17 cellular contexts compared by ENCODE assay signal in the genomic region with DNA sequence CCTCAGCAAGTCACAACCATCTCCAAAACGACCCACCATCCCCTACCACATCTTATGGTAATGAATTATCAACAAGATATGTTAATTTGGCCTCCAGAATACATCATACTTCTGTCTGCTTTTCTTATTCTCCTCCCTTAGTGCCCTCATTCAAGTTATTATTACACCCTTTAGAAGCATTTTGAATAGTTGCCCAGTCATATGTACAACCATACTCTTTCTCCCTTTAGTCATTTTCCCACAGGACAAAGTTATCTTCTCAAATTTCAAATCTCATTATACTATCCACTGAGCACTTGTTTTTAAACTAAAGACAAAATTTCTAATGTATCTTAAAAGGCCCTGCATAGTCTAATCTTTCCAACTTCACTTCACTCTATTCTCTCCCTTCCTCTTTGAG.
DNase-seq lines count a peak whose midpoint lies in the region; ATAC-seq and TF ChIP-seq lines count a peak whose summit lies in the region.
"Had no signal": no experiment of that assay in that cellular context is flagged by ENCODE, and none has a peak within 500 bp of the region (broad histone marks: within the 10 kb centered on the region; RNA-seq: fewer than 3 reads in every experiment).

No MANE protein-coding gene starts in this region.

- H3F3A ChIP-seq in GM23248 (ENCODE audit: insufficient read depth), result peaks cover 27% of the 10 kb centered on the region
- peaks cover 52% of the 10 kb centered on the region for H3F3A ChIP-seq in SK-N-SH (replicated peaks; ENCODE audit: insufficient read depth)
- H3F3A ChIP-seq in smooth muscle cell (ENCODE audit: low read depth), result peaks cover 2% of the 10 kb centered on the region

- H3K27me3 ChIP-seq in GM23248 (replicated peaks; ENCODE audit: insufficient read depth) (no peaks in the 10 kb centered on the region), SK-N-SH (ENCODE audit: insufficient read depth) (no peaks in the 10 kb centered on the region), smooth muscle cell (ENCODE audit: low read depth) (no peaks in the 10 kb centered on the region), spleen (replicated peaks in 1 of 7) (no peaks in the 10 kb centered on the region)
- H3K27me3 ChIP-seq: upper lobe of left lung had no signal

- peak overlapping the region; percentile 62 for H3K4me2 ChIP-seq in GM23248 (ENCODE audit: unreplicated experiment)
- peak overlapping the region; percentile 12; the same call in 1 of the 2 replicates for H3K4me2 ChIP-seq in SK-N-SH
- peak overlapping the region; percentile 45 for H3K4me2 ChIP-seq in smooth muscle cell

- H3K27ac ChIP-seq in GM23248, result peak overlapping the region; percentile 73
- peak overlapping the region; percentile 86 to 96 for H3K27ac ChIP-seq in SK-N-SH (ENCODE audit: low read depth in 2 of 2, low read length in 1 of 2)
- peak overlapping the region; percentile 29 for H3K27ac ChIP-seq in smooth muscle cell (ENCODE audit: low read depth)
- peak overlapping the region in 3 of 8 donors; percentile 31 to 49 (median 41) for H3K27ac ChIP-seq in spleen
- H3K27ac ChIP-seq: upper lobe of left lung had no signal

- no peak for TF ChIP-seq RAD21 in SK-N-SH (IDR thresholded peaks at IDR 0.05; ENCODE audit: low read length)

- no peak for TF ChIP-seq POLR2A in spleen (IDR thresholded peaks at IDR 0.05)

- no peaks in the 10 kb centered on the region for H3K79me2 ChIP-seq in GM23248 (ENCODE audit: insufficient read depth)
- no peaks in the 10 kb centered on the region for H3K79me2 ChIP-seq in SK-N-SH (ENCODE audit: insufficient read depth)
- H3K79me2 ChIP-seq in smooth muscle cell (ENCODE audit: low read depth), result no peaks in the 10 kb centered on the region

- H4K20me1 ChIP-seq in GM23248 (ENCODE audit: insufficient read depth) (no peaks in the 10 kb centered on the region), SK-N-SH (ENCODE audit: insufficient read depth) (no peaks in the 10 kb centered on the region), smooth muscle cell (ENCODE audit: low read depth) (no peaks in the 10 kb centered on the region)

- intact Hi-C loops in spleen (cut with DNase I; ENCODE audit: low total_unique reads), result no loop called here

- no peak for TF ChIP-seq EP300 in SK-N-SH (IDR thresholded peaks at IDR 0.05; ENCODE audit: borderline replicate concordance in 1 of 2, low read depth in 1 of 2, low read length in 1 of 2)

- H3K9me3 ChIP-seq in GM23248 (ENCODE audit: low read depth) (no peaks in the 10 kb centered on the region), SK-N-SH (no peaks in the 10 kb centered on the region), smooth muscle cell (replicated peaks; ENCODE audit: low read depth) (no peaks in the 10 kb centered on the region), spleen (peaks cover 0 to 7% (median 0%) of the 10 kb centered on the region in 8 donors)
- H3K9me3 ChIP-seq: upper lobe of left lung had no signal

- TF ChIP-seq CTCF in SK-N-SH (IDR thresholded peaks at IDR 0.05), result no peak
- TF ChIP-seq CTCF in smooth muscle cell (IDR thresholded peaks at IDR 0.05; ENCODE audit: borderline replicate concordance, insufficient read depth, poor library complexity, severe bottlenecking), result no peak
- no peak for TF ChIP-seq CTCF in spleen (IDR thresholded peaks at IDR 0.05 in 8 of 11, conservative IDR thresholded peaks at IDR 0.05 in 3 of 11)

- H2AFZ ChIP-seq in GM23248 (peak overlapping the region; percentile 33; the same call in 1 of the 2 replicates), SK-N-SH (ENCODE audit: low read depth) (no peak overlapping the region), smooth muscle cell (ENCODE audit: low read depth) (peak overlapping the region; percentile 5)

- H3K4me3 ChIP-seq in GM23248 (no peak overlapping the region), SK-N-SH (ENCODE audit: low read depth in 2 of 2, low read length in 1 of 2) (no peak overlapping the region), smooth muscle cell (no peak overlapping the region), spleen (no peak overlapping the region)
- H3K4me3 ChIP-seq: upper lobe of left lung had no signal

- H3K9ac ChIP-seq in GM23248 (no peak overlapping the region), SK-N-SH (no peak overlapping the region; the same call in 1 of the 2 replicates), smooth muscle cell (ENCODE audit: low read depth) (no peak overlapping the region)

- CTCF ChIA-PET in SK-N-SH (lab: Yijun Ruan, JAX), result interaction anchor here (0.9 to 7.1 kb wide), 8 partner anchors 13 to 381 kb away, joined by 3 to 66 read pairs (median 5); no protein-coding TSS in a partner anchor

- in situ Hi-C loops in GM23248 (cut with MboI), result loop anchor here (25.0 kb wide), 1 partner anchor 1021 kb away; no protein-coding TSS in a partner anchor

- H3K9me2 ChIP-seq in GM23248 (ENCODE audit: insufficient read depth) (no peaks in the 10 kb centered on the region), SK-N-SH (no peaks in the 10 kb centered on the region)

- no peak for ATAC-seq in HG02884 (IDR thresholded peaks at IDR 0.05; ENCODE audit: unreplicated experiment)
- ATAC-seq: HCT116 had no signal

- 0% methylated on average over 1 of the region's 1 CpG for WGBS in GM23248 (ENCODE audit: low coverage in 1 of 2, low lambda C conversion rate in 2 of 2, missing lambda C conversion rate in 2 of 2), 2 experiments
- WGBS in SK-N-SH (ENCODE audit: low lambda C conversion rate), result 2% methylated on average over 1 of the region's 1 CpG
- WGBS in smooth muscle cell (ENCODE audit: low lambda C conversion rate), result 48% methylated on average over 1 of the region's 1 CpG
- WGBS in spleen, 5 donors, result 30 to 53% (median 37%) methylated on average over 1 of the region's 1 CpG

- DNase-seq in GM23248 (peak; percentile 67), SK-N-SH (no peak), fibroblast of peridontal ligament (ENCODE audit: extremely low read depth) (peak; percentile 72), smooth muscle cell (lab: John Stamatoyannopoulos, UW; ENCODE audit: unreplicated experiment) (no peak), spleen (no peak), NCI-H1092 (lab: John Stamatoyannopoulos, UW) (no peak)
- DNase-seq: activated CD4-positive, alpha-beta T cell treated with anti-CD3 and anti-CD28 coated beads, Interleukin-2, amount 50 U/mL, for 1 hour; activated CD8-positive, alpha-beta memory T cell treated with anti-CD3 and anti-CD28 coated beads, Interleukin-2, amount 50 U/mL, for 4 hours; activated effector memory CD4-positive, alpha-beta T cell treated with Interleukin-2 at 50 U/mL for 16 hours; caudate nucleus; left cardiac atrium; midbrain; NCI-H1436; SIG-M5; upper lobe of left lung had no signal

- H3K36me3 ChIP-seq in GM23248 (ENCODE audit: low read depth), result no peaks in the 10 kb centered on the region
- no peaks in the 10 kb centered on the region for H3K36me3 ChIP-seq in SK-N-SH (replicated peaks in 1 of 2; ENCODE audit: control insufficient read depth in 1 of 2, insufficient read depth in 2 of 2, low read length in 1 of 2)
- H3K36me3 ChIP-seq in smooth muscle cell (ENCODE audit: low read depth), result no peaks in the 10 kb centered on the region
- H3K36me3 ChIP-seq in spleen, result no peaks in the 10 kb centered on the region
- H3K36me3 ChIP-seq: upper lobe of left lung had no signal

- POLR2A ChIA-PET in SK-N-SH (lab: Yijun Ruan, JAX), result no interaction called here

- H3K4me1 ChIP-seq in GM23248 (ENCODE audit: insufficient read depth) (peaks cover 21% of the 10 kb centered on the region), SK-N-SH (ENCODE audit: control insufficient read depth in 1 of 2, insufficient read depth in 2 of 2, low read depth in 1 of 2, low read length in 1 of 2) (peaks cover 21 to 29% of the 10 kb centered on the region in 2 experiments), smooth muscle cell (ENCODE audit: low read depth) (no peaks in the 10 kb centered on the region), spleen (peaks cover 0 to 27% (median 5%) of the 10 kb centered on the region in 6 donors)
- H3K4me1 ChIP-seq: upper lobe of left lung had no signal

TF ChIP-seq in SK-N-SH, 30 proteins besides CTCF, POLR2A, EP300 and RAD21:
- no peak for TF ChIP-seq FOSL2 (IDR thresholded peaks at IDR 0.05; ENCODE audit: borderline replicate concordance, low read depth)
- TF ChIP-seq, protein P1, sequence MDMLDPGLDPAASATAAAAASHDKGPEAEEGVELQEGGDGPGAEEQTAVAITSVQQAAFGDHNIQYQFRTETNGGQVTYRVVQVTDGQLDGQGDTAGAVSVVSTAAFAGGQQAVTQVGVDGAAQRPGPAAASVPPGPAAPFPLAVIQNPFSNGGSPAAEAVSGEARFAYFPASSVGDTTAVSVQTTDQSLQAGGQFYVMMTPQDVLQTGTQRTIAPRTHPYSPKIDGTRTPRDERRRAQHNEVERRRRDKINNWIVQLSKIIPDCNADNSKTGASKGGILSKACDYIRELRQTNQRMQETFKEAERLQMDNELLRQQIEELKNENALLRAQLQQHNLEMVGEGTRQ (IDR thresholded peaks at IDR 0.05; ENCODE audit: borderline replicate concordance, low read depth, low read length), result no peak
- TF ChIP-seq MXI1 (IDR thresholded peaks at IDR 0.05; ENCODE audit: low read depth, low read length), result no peak
- no peak for TF ChIP-seq EZH2phosphoT487 (IDR thresholded peaks at IDR 0.05; ENCODE audit: borderline replicate concordance, low read depth)
- TF ChIP-seq SIN3A (IDR thresholded peaks at IDR 0.05; ENCODE audit: borderline replicate concordance, low read depth, low read length), result no peak
- no peak for TF ChIP-seq SMC3 (IDR thresholded peaks at IDR 0.05; ENCODE audit: low read depth, low read length)
- TF ChIP-seq TAF1 (IDR thresholded peaks at IDR 0.05; ENCODE audit: borderline replicate concordance, low read depth, low read length), result no peak
- no peak for TF ChIP-seq FOXM1 (IDR thresholded peaks at IDR 0.05; ENCODE audit: low read depth)
- TF ChIP-seq CHD2 (IDR thresholded peaks at IDR 0.05; ENCODE audit: low read length, partially characterized antibody), result no peak
- no peak for TF ChIP-seq ELF1 (IDR thresholded peaks at IDR 0.05)
- TF ChIP-seq RFX5 (IDR thresholded peaks at IDR 0.05; ENCODE audit: low read length), result no peak
- TF ChIP-seq RCOR1 (IDR thresholded peaks at IDR 0.05; ENCODE audit: low read length), result no peak
- TF ChIP-seq NRF1 (IDR thresholded peaks at IDR 0.05; ENCODE audit: low read depth, low read length), result no peak
- no peak for TF ChIP-seq GABPA (IDR thresholded peaks at IDR 0.05; ENCODE audit: low read depth)
- TF ChIP-seq TCF12 (IDR thresholded peaks at IDR 0.05), result no peak
- TF ChIP-seq, protein P2, sequence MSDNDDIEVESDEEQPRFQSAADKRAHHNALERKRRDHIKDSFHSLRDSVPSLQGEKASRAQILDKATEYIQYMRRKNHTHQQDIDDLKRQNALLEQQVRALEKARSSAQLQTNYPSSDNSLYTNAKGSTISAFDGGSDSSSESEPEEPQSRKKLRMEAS (IDR thresholded peaks at IDR 0.05; ENCODE audit: low read depth), result no peak
- no peak for TF ChIP-seq POLR2AphosphoS5 (IDR thresholded peaks at IDR 0.05; ENCODE audit: low read depth, low read length)

Comparison
In these comparisons a context has a peak if more than half of its experiments do, and no peak if none do; other contexts are left out.
1. DNase-seq: peak in GM23248 (single experiment) and fibroblast of peridontal ligament (single experiment); none in SK-N-SH (single experiment), smooth muscle cell (single experiment), spleen (single experiment) and NCI-H1092 (single experiment).
2. H3K4me2 ChIP-seq: peak in every context shown above with its lines; median percentile 62 in GM23248; 45 in smooth muscle cell; 12 in SK-N-SH.